ENCODE assay signal across 23 cellular contexts in the genomic region with DNA sequence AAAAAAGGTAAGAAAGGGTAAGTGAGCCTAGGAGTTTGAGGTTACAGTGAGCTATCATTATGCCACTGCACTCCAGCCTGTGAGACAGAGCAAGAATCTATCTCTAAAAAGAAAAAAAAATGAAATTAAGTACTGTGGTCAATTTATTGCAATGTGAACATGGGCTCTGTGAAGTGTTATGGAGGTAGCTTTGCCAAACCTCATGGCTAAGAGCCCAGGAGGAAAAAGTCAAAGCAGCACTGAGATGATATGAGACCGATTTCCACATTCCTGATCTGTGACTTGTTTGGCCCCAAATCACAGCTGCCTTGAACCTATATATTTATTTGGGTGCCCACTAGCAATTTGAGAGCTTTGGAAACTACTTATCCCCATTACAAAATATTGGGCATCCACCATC. TPM values are rescaled to one million over a fixed set of nuclear protein-coding genes. Genes with fewer than 3 reads are reported as not detected.
DNase-seq lines count a peak whose midpoint lies in the region; ATAC-seq and TF ChIP-seq lines count a peak whose summit lies in the region.
"Had no signal": no experiment of that assay in that cellular context is flagged by ENCODE, and none has a peak within 500 bp of the region (broad histone marks: within the 10 kb centered on the region; RNA-seq: fewer than 3 reads in every experiment).

No MANE protein-coding gene starts in this region.

- no peak overlapping the region for H3K4me3 ChIP-seq in fibroblast of mammary gland (ENCODE audit: control insufficient read depth, low read depth, low read length)
- H3K4me3 ChIP-seq in thyroid gland (replicated peaks in 1 of 3) = no peak overlapping the region
- H3K4me3 ChIP-seq: spleen, tibial artery had no signal

- ATAC-seq in left ventricle myocardium superior (peak; percentile 30), Right ventricle myocardium superior (ENCODE audit: poor library complexity) (no peak), SK-N-SH treated with all-trans-retinoic acid at 6 μM for 48 hours (peak; percentile 62)
- ATAC-seq: left lobe of liver, natural killer cell had no signal

- H3K4me1 ChIP-seq in thyroid gland = peaks cover 0 to 5% of the 10 kb centered on the region in 2 donors
- H3K4me1 ChIP-seq: spleen had no signal

- no peak for TF ChIP-seq POLR2A in thyroid gland (IDR thresholded peaks at IDR 0.05)

- no peak overlapping the region for H3K27ac ChIP-seq in thyroid gland
- H3K27ac ChIP-seq: C4-2B, spleen, tibial artery had no signal

- DNase-seq in left ventricle myocardium superior (no peak), Right ventricle myocardium superior (no peak), fibroblast of mammary gland (ENCODE audit: low read depth) (peak; percentile 70), NCI-H748 (lab: John Stamatoyannopoulos, UW; ENCODE audit: unreplicated experiment) (no peak), DMS79 (lab: John Stamatoyannopoulos, UW) (no peak), NCI-H2171 (lab: John Stamatoyannopoulos, UW) (no peak), thyroid gland (no peak)
- DNase-seq: activated B cell treated with CpG ODN at 0.5 μM for 24 hours; activated naive CD4-positive, alpha-beta T cell treated with anti-CD3 and anti-CD28 coated beads for 36 hours; central memory CD4-positive, alpha-beta T cell; dermis blood vessel endothelial cell; natural killer cell; NCI-H1092 treated with DMSO at 0.1 percent for 48 hours; NCI-H187 treated with DMSO at 0.1 percent for 48 hours; NCI-H774; spleen; stimulated activated CD4-positive, alpha-beta T cell treated with anti-CD3 and anti-CD28 coated beads, Interleukin-4, amount 100 ng/mL, for 4 hours; stimulated activated naive CD4-positive, alpha-beta T cell; T-helper 9 cell; tibial artery had no signal

- no peaks in the 10 kb centered on the region for H3K9me3 ChIP-seq in thyroid gland
- H3K9me3 ChIP-seq: spleen, tibial artery had no signal

- TF ChIP-seq CTCF in fibroblast of mammary gland (conservative IDR thresholded peaks at IDR 0.05; ENCODE audit: control insufficient read depth, insufficient read depth, low read depth, low read length) (no peak), thyroid gland (IDR thresholded peaks at IDR 0.05) (no peak)

- H3K36me3 ChIP-seq in thyroid gland = no peaks in the 10 kb centered on the region
- H3K36me3 ChIP-seq: spleen, tibial artery had no signal

- no peaks in the 10 kb centered on the region for H3K27me3 ChIP-seq in thyroid gland
- H3K27me3 ChIP-seq: spleen, tibial artery had no signal

- intact Hi-C loops in left ventricle myocardium superior (cut with micrococcal nuclease) (no loop called here), Right ventricle myocardium superior (cut with DNase I) (no loop called here), thyroid gland (cut with DNase I) (no loop called here)

- WGBS in thyroid gland, 2 donors = 42 to 66% methylated on average over 1 of the region's 1 CpG

TF ChIP-seq in SK-N-SH treated with all-trans-retinoic acid at 6 μM for 48 hours, 23 proteins besides CTCF, POLR2A, EP300 and RAD21:
- TF ChIP-seq ISL1 (CRISPR knock-in tag; IDR thresholded peaks at IDR 0.05) (0 out of 2 replicates have a peak, but pooled peaks have one; percentile 11), TOX (CRISPR knock-in tag; IDR thresholded peaks at IDR 0.05; ENCODE audit: borderline replicate concordance) (no peak)

RNA-seq across cellular contexts. Expression of a gene that starts 29.8 kb away (rescaled TPM):
- total RNA-seq in left ventricle myocardium superior (20.1 TPM), Right ventricle myocardium superior (17.2 TPM), thyroid gland (10 to 100 TPM; 17.2 to 69.6 (median 33.0) TPM)

RNA-seq across cellular contexts. Expression of a gene that starts 52.7 kb away (rescaled TPM):
- total RNA-seq in left ventricle myocardium superior (28.8 TPM), Right ventricle myocardium superior (26.9 TPM), thyroid gland (10 to 100 TPM; 32.9 to 70.8 (median 48.0) TPM)
- total RNA-seq: activated B cell treated with CpG ODN at 0.5 μM for 24 hours had no signal
